26 cellular contexts compared by ENCODE assay signal in genomic region chr6:133041020-133041419, GRCh38.
DNase-seq lines count a peak whose midpoint lies in the region; ATAC-seq and TF ChIP-seq lines count a peak whose summit lies in the region.
"Had no signal": no experiment of that assay in that cellular context is flagged by ENCODE, and none has a peak within 500 bp of the region (broad histone marks: within the 10 kb centered on the region; RNA-seq: fewer than 3 reads in every experiment).

No MANE protein-coding gene starts in this region.

- peaks cover 3% of the 10 kb centered on the region for H3K27me3 ChIP-seq in WERI-Rb-1 (ENCODE audit: insufficient read depth, low read depth, severe bottlenecking)
- H3K27me3 ChIP-seq: cardiac muscle cell, neutrophil, right lobe of liver, tibial artery had no signal

- H3K9me3 ChIP-seq in WERI-Rb-1 (ENCODE audit: severe bottlenecking) = no peaks in the 10 kb centered on the region
- H3K9me3 ChIP-seq: neutrophil, right lobe of liver, tibial artery had no signal

- TF ChIP-seq CTCF in WERI-Rb-1 (IDR thresholded peaks at IDR 0.05; ENCODE audit: low read depth, low read length) (no peak), mesothelial cell of epicardium (IDR thresholded peaks at IDR 0.05; ENCODE audit: unreplicated experiment) (no peak)

- no peaks in the 10 kb centered on the region for H3K36me3 Mint-ChIP-seq in mesothelial cell of epicardium
- H3K36me3 Mint-ChIP-seq in stimulated activated effector memory CD8-positive, alpha-beta T cell treated with anti-CD3 and anti-CD28 coated beads, Interleukin-12 subunit alpha, Interleukin-12 subunit beta, amount 100 ng/mL, for 72 hours = no peaks in the 10 kb centered on the region

- H3K4me3 ChIP-seq in WERI-Rb-1 (ENCODE audit: low read depth, low read length) = no peak overlapping the region
- H3K4me3 ChIP-seq: cardiac muscle cell, right lobe of liver, tibial artery had no signal

- no peak for ATAC-seq in stimulated activated effector memory CD8-positive, alpha-beta T cell treated with anti-CD3 and anti-CD28 coated beads, Interleukin-12 subunit alpha, Interleukin-12 subunit beta, amount 100 ng/mL, for 72 hours
- ATAC-seq: activated naive CD8-positive, alpha-beta T cell treated with anti-CD3 and anti-CD28 coated beads, Interleukin-2, amount 50 U/mL, for 24 hours; right lobe of liver had no signal

- peaks cover 11% of the 10 kb centered on the region for H3K4me1 Mint-ChIP-seq in mesothelial cell of epicardium
- no peaks in the 10 kb centered on the region for H3K4me1 Mint-ChIP-seq in stimulated activated effector memory CD8-positive, alpha-beta T cell treated with anti-CD3 and anti-CD28 coated beads, Interleukin-12 subunit alpha, Interleukin-12 subunit beta, amount 100 ng/mL, for 72 hours
- H3K4me1 Mint-ChIP-seq: activated naive CD8-positive, alpha-beta T cell treated with anti-CD3 and anti-CD28 coated beads, Interleukin-2, amount 50 U/mL, for 24 hours had no signal

- H3K27ac Mint-ChIP-seq in mesothelial cell of epicardium = peak overlapping the region; percentile 50
- H3K27ac Mint-ChIP-seq in stimulated activated effector memory CD8-positive, alpha-beta T cell treated with anti-CD3 and anti-CD28 coated beads, Interleukin-12 subunit alpha, Interleukin-12 subunit beta, amount 100 ng/mL, for 72 hours = no peak overlapping the region
- H3K27ac Mint-ChIP-seq: activated naive CD8-positive, alpha-beta T cell treated with anti-CD3 and anti-CD28 coated beads, Interleukin-2, amount 50 U/mL, for 24 hours; progenitor cell of endocrine pancreas had no signal

- DNase-seq in HEK293T (ENCODE audit: extremely low spot score) = peak; percentile 15
- DNase-seq in OCI-M1 (lab: John Stamatoyannopoulos, UW) = peak; percentile 98
- DNase-seq in WERI-Rb-1 = peak; percentile 53
- DNase-seq in mesothelial cell of epicardium (ENCODE audit: low spot score in 2 of 2, unreplicated experiment in 2 of 2) = no peak
- DNase-seq in DMS153 (lab: John Stamatoyannopoulos, UW) = no peak
- no peak for DNase-seq in stimulated activated effector memory CD8-positive, alpha-beta T cell treated with anti-CD3 and anti-CD28 coated beads, Interleukin-12 subunit alpha, Interleukin-12 subunit beta, amount 100 ng/mL, for 72 hours (ENCODE audit: low spot score in 2 of 2)
- DNase-seq in iPS-NIHi11 (ENCODE audit: low spot score) = no peak
- DNase-seq: activated CD4-positive, alpha-beta T cell treated with anti-CD3 and anti-CD28 coated beads, Interleukin-2, amount 50 U/mL, for 48 hours; activated CD4-positive, CD25-positive, alpha-beta regulatory T cell treated with anti-CD3 and anti-CD28 coated beads, Interleukin-2, amount 50 U/mL, for 72 hours; activated naive CD4-positive, alpha-beta T cell; activated naive CD8-positive, alpha-beta T cell treated with anti-CD3 and anti-CD28 coated beads, Interleukin-2, amount 50 U/mL, for 24 hours; C1 segment of cervical spinal cord; COR-L47; cortex of kidney; DMS79; effector memory CD4-positive, alpha-beta T cell; NCI-H1930; NCI-H510A treated with DMSO at 0.1 percent for 48 hours; right lobe of liver; SIG-M5; stimulated activated CD8-positive, alpha-beta memory T cell treated with anti-CD3 and anti-CD28 coated beads, Interleukin-4, amount 100 ng/mL, for 48 hours; T-helper 1 cell; tibial artery had no signal

- H3K36me3 ChIP-seq in WERI-Rb-1 = no peaks in the 10 kb centered on the region
- H3K36me3 ChIP-seq: cardiac muscle cell, neutrophil, right lobe of liver, tibial artery had no signal

- no peak overlapping the region for H3K4me3 Mint-ChIP-seq in mesothelial cell of epicardium
- no peak overlapping the region for H3K4me3 Mint-ChIP-seq in stimulated activated effector memory CD8-positive, alpha-beta T cell treated with anti-CD3 and anti-CD28 coated beads, Interleukin-12 subunit alpha, Interleukin-12 subunit beta, amount 100 ng/mL, for 72 hours
- H3K4me3 Mint-ChIP-seq: activated naive CD8-positive, alpha-beta T cell treated with anti-CD3 and anti-CD28 coated beads, Interleukin-2, amount 50 U/mL, for 24 hours had no signal

- H3K27ac ChIP-seq in WERI-Rb-1 = no peak overlapping the region
- H3K27ac ChIP-seq: cardiac muscle cell, neutrophil, right lobe of liver, tibial artery had no signal

- POLR2A ChIA-PET in HEK293T (lab: Yijun Ruan, JAX) = no interaction called here

- peaks cover 2% of the 10 kb centered on the region for H3K27me3 Mint-ChIP-seq in mesothelial cell of epicardium (ENCODE audit: low read depth)
- H3K27me3 Mint-ChIP-seq: progenitor cell of endocrine pancreas had no signal

- H3K9me3 Mint-ChIP-seq in mesothelial cell of epicardium = no peaks in the 10 kb centered on the region
- no peaks in the 10 kb centered on the region for H3K9me3 Mint-ChIP-seq in stimulated activated effector memory CD8-positive, alpha-beta T cell treated with anti-CD3 and anti-CD28 coated beads, Interleukin-12 subunit alpha, Interleukin-12 subunit beta, amount 100 ng/mL, for 72 hours
- H3K9me3 Mint-ChIP-seq: activated naive CD8-positive, alpha-beta T cell treated with anti-CD3 and anti-CD28 coated beads, Interleukin-2, amount 50 U/mL, for 24 hours had no signal

- CTCF ChIA-PET in HEK293T (lab: Yijun Ruan, JAX) = interaction anchor here (0.6 to 2.0 kb wide), 4 partner anchors 11 to 78 kb away, joined by 3 to 4 read pairs (median 3); no protein-coding TSS in a partner anchor

TF ChIP-seq in HEK293T, 16 proteins besides CTCF, POLR2A, EP300 and RAD21:
- TF ChIP-seq PKNOX1 (IDR thresholded peaks at IDR 0.05) (peak; percentile 22; the same call in 1 of the 2 replicates), ELF4 (IDR thresholded peaks at IDR 0.05) (no peak)

Comparison
In these comparisons a context has a peak if more than half of its experiments do, and no peak if none do; other contexts are left out.
1. DNase-seq: peak in HEK293T (single experiment), OCI-M1 (single experiment) and WERI-Rb-1 (single experiment); none in mesothelial cell of epicardium (0 of 2), DMS153 (single experiment), stimulated activated effector memory CD8-positive, alpha-beta T cell treated with anti-CD3 and anti-CD28 coated beads, Interleukin-12 subunit alpha, Interleukin-12 subunit beta, amount 100 ng/mL, for 72 hours (0 of 2) and iPS-NIHi11 (single experiment).